8 cellular contexts compared by ENCODE assay signal in genomic region chr5:141680751-141681201, GRCh38. TPM values are rescaled to one million over a fixed set of nuclear protein-coding genes. Genes with fewer than 3 reads are reported as not detected.
A peak's percentile ranks its signal among the peaks of the same experiment; 100 is the strongest.
DNase-seq lines count a peak whose midpoint lies in the region; ATAC-seq and TF ChIP-seq lines count a peak whose summit lies in the region.

No MANE protein-coding gene starts in this region.

- peak; percentile 16 for ATAC-seq in left colon
- ATAC-seq in HG03565 (IDR thresholded peaks at IDR 0.05; ENCODE audit: unreplicated experiment), result no peak

- no peak for DNase-seq in activated CD4-positive, alpha-beta T cell treated with anti-CD3 and anti-CD28 coated beads, Interleukin-2, amount 10 ng/mL, durations not matched to agents 24 days and 14 days
- no peak for DNase-seq in activated CD4-positive, alpha-beta T cell treated with anti-CD3 and anti-CD28 coated beads for 4 hours
- DNase-seq in breast epithelium (ENCODE audit: low spot score in 2 of 2) (peak in 1 of 2 donors; percentile 39), left colon (peak in 1 of 2 donors; percentile 31), ureter (ENCODE audit: low spot score) (peak; percentile 61), OCI-M1 (lab: John Stamatoyannopoulos, UW) (no peak), GM10248 (ENCODE audit: extremely low spot score) (no peak)

- peak overlapping the region; percentile 69 for H3K4me3 Mint-ChIP-seq in activated CD4-positive, alpha-beta T cell treated with anti-CD3 and anti-CD28 coated beads, Interleukin-2, amount 10 ng/mL, durations not matched to agents 24 days and 14 days

- peak overlapping the region; percentile 41 to 73 (median 60) for H3K4me3 ChIP-seq in breast epithelium

- H3K36me3 ChIP-seq in breast epithelium, result no peaks in the 10 kb centered on the region

- no peaks in the 10 kb centered on the region for H3K9me3 Mint-ChIP-seq in activated CD4-positive, alpha-beta T cell treated with anti-CD3 and anti-CD28 coated beads, Interleukin-2, amount 10 ng/mL, durations not matched to agents 24 days and 14 days

- H3K4me1 ChIP-seq in breast epithelium, result no peaks in the 10 kb centered on the region

- H3K27me3 Mint-ChIP-seq in activated CD4-positive, alpha-beta T cell treated with anti-CD3 and anti-CD28 coated beads, Interleukin-2, amount 10 ng/mL, durations not matched to agents 24 days and 14 days, result peaks cover 3% of the 10 kb centered on the region

- H3K27ac ChIP-seq in breast epithelium, result peak overlapping the region; percentile 84 to 92

- H3K27ac Mint-ChIP-seq in activated CD4-positive, alpha-beta T cell treated with anti-CD3 and anti-CD28 coated beads, Interleukin-2, amount 10 ng/mL, durations not matched to agents 24 days and 14 days, result no peak overlapping the region

- TF ChIP-seq CTCF in breast epithelium (IDR thresholded peaks at IDR 0.05), result no peak
- no peak for TF ChIP-seq CTCF in GM10248 (IDR thresholded peaks at IDR 0.05; ENCODE audit: control extremely low read depth, extremely low read depth, low read depth, missing control alignments)

- no peaks in the 10 kb centered on the region for H3K27me3 ChIP-seq in breast epithelium

- CTCF ChIA-PET in GM10248 (lab: Yijun Ruan, JAX), result interaction anchor here (1.3 to 5.0 kb wide), 3 partner anchors 11 to 21 kb away, joined by 3 to 38 read pairs (median 3); no protein-coding TSS in a partner anchor

- intact Hi-C loops in activated CD4-positive, alpha-beta T cell treated with anti-CD3 and anti-CD28 coated beads, Interleukin-2, amount 10 ng/mL, durations not matched to agents 24 days and 14 days (cut with micrococcal nuclease), result no loop called here
- intact Hi-C loops in breast epithelium (cut with DNase I; ENCODE audit: low total_unique reads) (no loop called here), left colon (cut with DNase I, micrococcal nuclease) (loop anchor here in 1 of 2 donors (10.0 kb wide), 1 partner anchor 284 kb away; the partner anchor contains the start of gene RNF14)

- POLR2A ChIA-PET in GM10248 (lab: Yijun Ruan, JAX), result no interaction called here

- H3K4me1 Mint-ChIP-seq in activated CD4-positive, alpha-beta T cell treated with anti-CD3 and anti-CD28 coated beads, Interleukin-2, amount 10 ng/mL, durations not matched to agents 24 days and 14 days, result peaks cover 31% of the 10 kb centered on the region

- peaks cover 3% of the 10 kb centered on the region for H3K36me3 Mint-ChIP-seq in activated CD4-positive, alpha-beta T cell treated with anti-CD3 and anti-CD28 coated beads, Interleukin-2, amount 10 ng/mL, durations not matched to agents 24 days and 14 days (ENCODE audit: low read depth)

- no peaks in the 10 kb centered on the region for H3K9me3 ChIP-seq in breast epithelium

- TF ChIP-seq POLR2A in breast epithelium (IDR thresholded peaks at IDR 0.05), result no peak

RNA-seq across cellular contexts. Expression of gene ARAP3, which starts 1.3 kb away (rescaled TPM):
- total RNA-seq in activated CD4-positive, alpha-beta T cell treated with anti-CD3 and anti-CD28 coated beads, Interleukin-2, amount 10 ng/mL, durations not matched to agents 24 days and 14 days, result 9.2 and 10.9 TPM in 2 replicates
- 10 to 100 TPM in 1 of 3 donors, 1 to 10 TPM in 2; 2.6 to 12.1 (median 5.9) TPM for total RNA-seq in breast epithelium
- 1 to 10 TPM; 5.3 to 7.1 TPM for total RNA-seq in left colon
- total RNA-seq in ureter, result 39.2 TPM

RNA-seq across cellular contexts. Expression of gene FCHSD1, which starts 29.6 kb away (rescaled TPM):
- total RNA-seq in activated CD4-positive, alpha-beta T cell treated with anti-CD3 and anti-CD28 coated beads, Interleukin-2, amount 10 ng/mL, durations not matched to agents 24 days and 14 days, result 33.1 and 34.5 TPM in 2 replicates
- total RNA-seq in breast epithelium, result 10 to 100 TPM; 18.1 to 32.1 (median 24.3) TPM
- 10 to 100 TPM; 15.0 to 19.2 TPM for total RNA-seq in left colon
- total RNA-seq in ureter, result 33.5 TPM

RNA-seq across cellular contexts. Expression of gene RELL2, which starts 44.0 kb away (rescaled TPM):
- total RNA-seq in activated CD4-positive, alpha-beta T cell treated with anti-CD3 and anti-CD28 coated beads, Interleukin-2, amount 10 ng/mL, durations not matched to agents 24 days and 14 days, result 24.1 TPM in 2 replicates
- 1 to 10 TPM; 1.3 to 4.3 (median 4.0) TPM for total RNA-seq in breast epithelium
- 1 to 10 TPM; 2.9 to 3.5 TPM for total RNA-seq in left colon
- total RNA-seq in ureter, result 4.4 TPM

RNA-seq across cellular contexts. Expression of gene HDAC3, which starts 44.1 kb away (rescaled TPM):
- 88.1 and 92.3 TPM in 2 replicates for total RNA-seq in activated CD4-positive, alpha-beta T cell treated with anti-CD3 and anti-CD28 coated beads, Interleukin-2, amount 10 ng/mL, durations not matched to agents 24 days and 14 days
- total RNA-seq in breast epithelium, result 10 to 100 TPM; 50.2 to 52.5 (median 52.1) TPM
- total RNA-seq in left colon, result 10 to 100 TPM; 37.8 to 40.5 TPM
- 56.0 TPM for total RNA-seq in ureter
